ENCODE assay signal across 1 cellular context in genomic region chr2:62589691-62590356, GRCh38.
TF ChIP-seq lines count a peak whose summit lies in the region.

No MANE protein-coding gene starts in this region.

TF ChIP-seq in GM23338, 12 proteins besides CTCF, POLR2A, EP300 and RAD21 (continued from another document):
- TF ChIP-seq ZNF462 (CRISPR knock-in tag; IDR thresholded peaks at IDR 0.05) (no peak), CREB1 (CRISPR knock-in tag; IDR thresholded peaks at IDR 0.05; ENCODE audit: low read depth) (no peak)
